Comparison of ENCODE assay signal across 8 cellular contexts in genomic region chr2:151409601-151410484, GRCh38. TPM values are rescaled to one million over a fixed set of nuclear protein-coding genes. Genes with fewer than 3 reads are reported as not detected.
A peak's percentile ranks its signal among the peaks of the same experiment; 100 is the strongest.
DNase-seq lines count a peak whose midpoint lies in the region; ATAC-seq and TF ChIP-seq lines count a peak whose summit lies in the region.

A gene with protein sequence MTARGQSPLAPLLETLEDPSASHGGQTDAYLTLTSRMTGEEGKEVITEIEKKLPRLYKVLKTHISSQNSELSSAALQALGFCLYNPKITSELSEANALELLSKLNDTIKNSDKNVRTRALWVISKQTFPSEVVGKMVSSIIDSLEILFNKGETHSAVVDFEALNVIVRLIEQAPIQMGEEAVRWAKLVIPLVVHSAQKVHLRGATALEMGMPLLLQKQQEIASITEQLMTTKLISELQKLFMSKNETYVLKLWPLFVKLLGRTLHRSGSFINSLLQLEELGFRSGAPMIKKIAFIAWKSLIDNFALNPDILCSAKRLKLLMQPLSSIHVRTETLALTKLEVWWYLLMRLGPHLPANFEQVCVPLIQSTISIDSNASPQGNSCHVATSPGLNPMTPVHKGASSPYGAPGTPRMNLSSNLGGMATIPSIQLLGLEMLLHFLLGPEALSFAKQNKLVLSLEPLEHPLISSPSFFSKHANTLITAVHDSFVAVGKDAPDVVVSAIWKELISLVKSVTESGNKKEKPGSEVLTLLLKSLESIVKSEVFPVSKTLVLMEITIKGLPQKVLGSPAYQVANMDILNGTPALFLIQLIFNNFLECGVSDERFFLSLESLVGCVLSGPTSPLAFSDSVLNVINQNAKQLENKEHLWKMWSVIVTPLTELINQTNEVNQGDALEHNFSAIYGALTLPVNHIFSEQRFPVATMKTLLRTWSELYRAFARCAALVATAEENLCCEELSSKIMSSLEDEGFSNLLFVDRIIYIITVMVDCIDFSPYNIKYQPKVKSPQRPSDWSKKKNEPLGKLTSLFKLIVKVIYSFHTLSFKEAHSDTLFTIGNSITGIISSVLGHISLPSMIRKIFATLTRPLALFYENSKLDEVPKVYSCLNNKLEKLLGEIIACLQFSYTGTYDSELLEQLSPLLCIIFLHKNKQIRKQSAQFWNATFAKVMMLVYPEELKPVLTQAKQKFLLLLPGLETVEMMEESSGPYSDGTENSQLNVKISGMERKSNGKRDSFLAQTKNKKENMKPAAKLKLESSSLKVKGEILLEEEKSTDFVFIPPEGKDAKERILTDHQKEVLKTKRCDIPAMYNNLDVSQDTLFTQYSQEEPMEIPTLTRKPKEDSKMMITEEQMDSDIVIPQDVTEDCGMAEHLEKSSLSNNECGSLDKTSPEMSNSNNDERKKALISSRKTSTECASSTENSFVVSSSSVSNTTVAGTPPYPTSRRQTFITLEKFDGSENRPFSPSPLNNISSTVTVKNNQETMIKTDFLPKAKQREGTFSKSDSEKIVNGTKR (N-terminal part only) (plus strand): TSS chr2:151409902. CDS start chr2:151410424, 522 bp downstream.

- WGBS in liver: under 1% methylated on average over 65 of the region's 65 CpGs

- H3K36me3 ChIP-seq in liver (ENCODE audit: control insufficient read depth in 4 of 4, insufficient read depth in 3 of 4, low read depth in 1 of 4, low read length in 3 of 4): peaks cover 0 to 4% (median 4%) of the 10 kb centered on the region in 4 donors

- peak within 1 kb of the TSS; percentile 78 to 96 (median 83) for H3K4me3 ChIP-seq in liver (ENCODE audit: low read depth in 1 of 3, low read length in 3 of 3)

- H3K4me1 ChIP-seq in liver (ENCODE audit: control insufficient read depth in 4 of 4, insufficient read depth in 4 of 4, low read length in 3 of 4): peaks cover 0 to 7% (median 4%) of the 10 kb centered on the region in 4 donors

- H3K27ac ChIP-seq in liver (ENCODE audit: low read depth in 1 of 2, low read length in 2 of 2): peak within 1 kb of the TSS; percentile 88 to 97

- TF ChIP-seq RAD21 in liver (IDR thresholded peaks at IDR 0.05): peak; percentile 47 to 51

- H3K9ac ChIP-seq in liver (ENCODE audit: low read depth in 1 of 2, low read length in 2 of 2): peak within 1 kb of the TSS; percentile 80 to 88

- DNase-seq in CD1c-positive myeloid dendritic cell (ENCODE audit: extremely low spot score) (peak; percentile 85), NCI-H69 (lab: John Stamatoyannopoulos, UW) (peak; percentile 92), dermis blood vessel endothelial cell (peak; percentile 94)
- peak; percentile 69 to 78 for DNase-seq in activated CD4-positive, alpha-beta T cell treated with anti-CD3 and anti-CD28 coated beads, Interleukin-2, amount 50 U/mL, for 24 hours (ENCODE audit: low read depth in 1 of 2, low spot score in 1 of 2)
- peak; percentile 86 for DNase-seq in stimulated activated CD4-positive, alpha-beta T cell treated with anti-CD3 and anti-CD28 coated beads, Interleukin-4, amount 100 ng/mL, for 24 hours

- TF ChIP-seq CTCF in liver (IDR thresholded peaks at IDR 0.05; ENCODE audit: low read depth, low read length, missing input control): peak; percentile 37

- no peaks in the 10 kb centered on the region for H3K27me3 ChIP-seq in liver (ENCODE audit: control insufficient read depth in 4 of 4, insufficient read depth in 4 of 4, low read length in 3 of 4)

- peak; percentile 91 for ATAC-seq in GM19351 (IDR thresholded peaks at IDR 0.05; ENCODE audit: unreplicated experiment)
- ATAC-seq in HG03521 (IDR thresholded peaks at IDR 0.05; ENCODE audit: unreplicated experiment): peak; percentile 89

- H3K9me3 ChIP-seq in liver (ENCODE audit: control insufficient read depth in 4 of 4, low read length in 3 of 4): no peaks in the 10 kb centered on the region

TF ChIP-seq in liver, 16 proteins besides CTCF, POLR2A, EP300 and RAD21:
- TF ChIP-seq TAF1 (conservative IDR thresholded peaks at IDR 0.05) (no peak), HNF4A (conservative IDR thresholded peaks at IDR 0.05) (no peak), SP1 (IDR thresholded peaks at IDR 0.05) (no peak), EGR1 (IDR thresholded peaks at IDR 0.05; ENCODE audit: low read depth in 2 of 2) (peak in 1 of 2 donors; percentile 34), YY1 (IDR thresholded peaks at IDR 0.05) (peak; percentile 99), REST (IDR thresholded peaks at IDR 0.05) (no peak), MAX (IDR thresholded peaks at IDR 0.05) (peak; percentile 56), RXRA (IDR thresholded peaks at IDR 0.05) (peak in 1 of 2 donors; percentile 17), HNF4G (IDR thresholded peaks at IDR 0.05) (no peak), NR2F2 (IDR thresholded peaks at IDR 0.05) (peak; percentile 37)

RNA-seq across cellular contexts. Expression of the gene that starts here (rescaled TPM):
- total RNA-seq in dermis blood vessel endothelial cell: 43.2 and 55.5 TPM in 2 replicates
- 10 to 100 TPM; 15.3 to 26.9 TPM for total RNA-seq in liver
- 1 to 10 TPM; 2.2 to 9.0 TPM for polyA plus RNA-seq in liver

Comparison
In these comparisons a context has a peak if more than half of its experiments do, and no peak if none do; other contexts are left out.
1. Peak in every context shown above with its lines: DNase-seq, ATAC-seq, H3K4me3 ChIP-seq and H3K27ac ChIP-seq.